ENCODE assay signal across 9 cellular contexts in the genomic region with DNA sequence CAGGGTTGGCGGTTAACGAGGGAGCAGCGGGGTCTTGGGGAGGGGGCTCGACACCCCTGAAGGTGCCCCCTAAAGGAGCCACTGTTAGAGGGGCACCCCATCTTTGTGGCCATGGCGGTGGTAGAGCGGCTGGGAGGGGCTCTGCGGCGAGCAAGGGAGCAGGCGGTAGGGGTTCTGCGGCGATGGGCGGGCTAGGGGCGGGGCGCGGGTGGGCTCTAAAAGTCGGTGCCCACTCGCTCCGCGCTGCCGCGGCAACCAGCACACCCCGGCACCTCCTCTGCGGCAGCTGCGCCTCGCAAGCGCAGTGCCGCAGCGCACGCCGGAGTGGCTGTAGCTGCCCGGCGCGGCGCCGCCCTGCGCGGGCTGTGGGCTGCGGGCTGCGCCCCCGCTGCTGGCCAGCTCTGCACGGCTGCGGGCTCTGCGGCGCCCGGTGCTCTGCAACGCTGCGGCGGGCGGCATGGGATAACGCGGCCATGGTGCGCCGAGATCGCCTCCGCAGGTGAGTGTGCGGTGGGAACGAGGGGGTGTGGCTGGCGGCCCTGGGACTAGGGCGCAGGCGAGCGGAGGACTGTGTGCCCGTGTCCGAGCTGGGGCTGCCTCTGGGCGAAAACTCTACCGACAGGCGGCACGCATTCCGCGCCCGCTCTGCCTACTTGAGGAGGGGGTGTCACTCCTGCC. TPM values are rescaled to one million over a fixed set of nuclear protein-coding genes. Genes with fewer than 3 reads are reported as not detected.
A peak's percentile ranks its signal among the peaks of the same experiment; 100 is the strongest.
DNase-seq lines count a peak whose midpoint lies in the region; ATAC-seq and TF ChIP-seq lines count a peak whose summit lies in the region.
"Had no signal": no experiment of that assay in that cellular context is flagged by ENCODE, and none has a peak within 500 bp of the region (broad histone marks: within the 10 kb centered on the region; RNA-seq: fewer than 3 reads in every experiment).

A gene with protein sequence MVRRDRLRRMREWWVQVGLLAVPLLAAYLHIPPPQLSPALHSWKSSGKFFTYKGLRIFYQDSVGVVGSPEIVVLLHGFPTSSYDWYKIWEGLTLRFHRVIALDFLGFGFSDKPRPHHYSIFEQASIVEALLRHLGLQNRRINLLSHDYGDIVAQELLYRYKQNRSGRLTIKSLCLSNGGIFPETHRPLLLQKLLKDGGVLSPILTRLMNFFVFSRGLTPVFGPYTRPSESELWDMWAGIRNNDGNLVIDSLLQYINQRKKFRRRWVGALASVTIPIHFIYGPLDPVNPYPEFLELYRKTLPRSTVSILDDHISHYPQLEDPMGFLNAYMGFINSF (plus strand): TSS at position 245 of the 678 bp plus-strand sequence. CDS start 229 bp downstream, at position 474.

- peaks cover 13% of the 10 kb centered on the region for H3K4me1 Mint-ChIP-seq in MCF 10A (ENCODE audit: insufficient read depth, unreplicated experiment)
- H3K4me1 Mint-ChIP-seq in stimulated activated naive CD8-positive, alpha-beta T cell treated with anti-CD3 and anti-CD28 coated beads, Interleukin-15, amount 100 ng/mL, for 72 hours, result peaks cover 35% of the 10 kb centered on the region

- peaks cover 25% of the 10 kb centered on the region for H3K36me3 Mint-ChIP-seq in MCF 10A (ENCODE audit: insufficient read depth, unreplicated experiment)

- no TSS peak for BruUV-seq in MCF 10A (replicated peaks; lab: Mats Ljungman, UMichigan)

- DNase-seq in COR-L47 (lab: John Stamatoyannopoulos, UW) (peak; percentile 42), LHCN-M2 (ENCODE audit: low read depth) (peak; percentile 60), MCF 10A (ENCODE audit: unreplicated experiment) (no peak), kidney epithelial cell (ENCODE audit: low read depth) (no peak)
- DNase-seq in stimulated activated naive CD8-positive, alpha-beta T cell treated with anti-CD3 and anti-CD28 coated beads, Interleukin-15, amount 100 ng/mL, for 72 hours, result no peak

- POLR2A ChIA-PET in MCF 10A (lab: Yijun Ruan, JAX), result no interaction called here

- no peaks in the 10 kb centered on the region for H3K27me3 Mint-ChIP-seq in MCF 10A (ENCODE audit: insufficient read depth, unreplicated experiment)
- peaks cover 17% of the 10 kb centered on the region for H3K27me3 Mint-ChIP-seq in stimulated activated naive CD8-positive, alpha-beta T cell treated with anti-CD3 and anti-CD28 coated beads, Interleukin-15, amount 100 ng/mL, for 72 hours

- CTCF ChIA-PET in MCF 10A (lab: Yijun Ruan, JAX), result no interaction called here

- intact Hi-C loops in MCF 10A (cut with micrococcal nuclease), result no loop called here

- TF ChIP-seq CTCF in MCF 10A (IDR thresholded peaks at IDR 0.05; ENCODE audit: unreplicated experiment) (no peak), kidney epithelial cell (IDR thresholded peaks at IDR 0.05; ENCODE audit: insufficient read depth, low read length, poor library complexity, severe bottlenecking) (no peak)

- H3K9me3 Mint-ChIP-seq in MCF 10A (ENCODE audit: unreplicated experiment), result no peaks in the 10 kb centered on the region
- H3K9me3 Mint-ChIP-seq in stimulated activated naive CD8-positive, alpha-beta T cell treated with anti-CD3 and anti-CD28 coated beads, Interleukin-15, amount 100 ng/mL, for 72 hours, result no peaks in the 10 kb centered on the region

- ATAC-seq in stimulated activated naive CD8-positive, alpha-beta T cell treated with anti-CD3 and anti-CD28 coated beads, Interleukin-15, amount 100 ng/mL, for 72 hours, result peak; percentile 61
- ATAC-seq in GM19023 (IDR thresholded peaks at IDR 0.05; ENCODE audit: unreplicated experiment), result no peak
- no peak for ATAC-seq in GM19397 (IDR thresholded peaks at IDR 0.05; ENCODE audit: unreplicated experiment)
- no peak for ATAC-seq in HG02623 (IDR thresholded peaks at IDR 0.05; ENCODE audit: unreplicated experiment)
- ATAC-seq: K562 had no signal

- H3K4me3 ChIP-seq in kidney epithelial cell (ENCODE audit: low read depth, low read length), result peak within 1 kb of the TSS; percentile 55
- H3K4me3 ChIP-seq: K562 had no signal

- H3K27ac Mint-ChIP-seq in MCF 10A (ENCODE audit: low read depth, unreplicated experiment), result no peak within 1 kb of the TSS
- H3K27ac Mint-ChIP-seq in stimulated activated naive CD8-positive, alpha-beta T cell treated with anti-CD3 and anti-CD28 coated beads, Interleukin-15, amount 100 ng/mL, for 72 hours, result no peak within 1 kb of the TSS

- peak within 1 kb of the TSS; percentile 54 for H3K4me3 Mint-ChIP-seq in MCF 10A (ENCODE audit: unreplicated experiment)
- H3K4me3 Mint-ChIP-seq in stimulated activated naive CD8-positive, alpha-beta T cell treated with anti-CD3 and anti-CD28 coated beads, Interleukin-15, amount 100 ng/mL, for 72 hours, result peak within 1 kb of the TSS; percentile 78 to 84

- H3K36me3 ChIP-seq in kidney epithelial cell (ENCODE audit: control insufficient read depth, insufficient read depth, low read length), result no peaks in the 10 kb centered on the region

- H3K27me3 ChIP-seq in kidney epithelial cell (ENCODE audit: control insufficient read depth, insufficient read depth, low read length), result no peaks in the 10 kb centered on the region

RNA-seq across cellular contexts. Expression of the gene that starts here (rescaled TPM):
- total RNA-seq in LHCN-M2 (2014; rRNA removed), result 197 and 202 TPM in 2 replicates
- 289 TPM for polyA plus RNA-seq in LHCN-M2 (2012)
- 34.2 and 39.0 TPM in 2 replicates for total RNA-seq in MCF 10A (2022)
- 14.2 and 15.2 TPM in 2 replicates for total RNA-seq in kidney epithelial cell

Comparison
In these comparisons a context has a peak if more than half of its experiments do, and no peak if none do; other contexts are left out.
1. DNase-seq: peak in COR-L47 (single experiment) and LHCN-M2 (single experiment); none in MCF 10A (single experiment), kidney epithelial cell (single experiment) and stimulated activated naive CD8-positive, alpha-beta T cell treated with anti-CD3 and anti-CD28 coated beads, Interleukin-15, amount 100 ng/mL, for 72 hours (0 of 2).